ENCODE assay signal across 2 cellular contexts in the genomic region with DNA sequence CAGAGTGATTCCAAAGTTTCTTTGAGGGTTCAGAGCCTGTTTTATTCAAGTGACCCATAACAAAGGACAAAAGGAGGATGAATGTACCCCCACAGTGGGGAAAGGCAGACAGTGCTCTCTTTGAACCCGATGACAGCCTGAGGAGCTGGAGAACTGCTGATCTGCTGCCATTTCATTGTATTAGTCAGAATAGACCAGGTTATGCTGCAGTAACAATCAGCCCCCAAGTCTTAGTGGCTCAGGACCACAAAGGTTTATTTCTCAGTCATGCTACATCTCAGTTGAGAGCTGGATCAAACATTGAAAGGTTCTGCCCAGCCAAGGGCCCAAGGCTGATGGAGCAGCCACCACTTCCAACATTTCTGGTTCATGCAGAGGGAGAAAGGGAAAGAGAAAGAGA.
A peak's percentile ranks its signal among the peaks of the same experiment; 100 is the strongest.
TF ChIP-seq lines count a peak whose summit lies in the region.

No MANE protein-coding gene starts in this region.

TF ChIP-seq in HepG2, 621 proteins besides CTCF, POLR2A, EP300 and RAD21:
- TF ChIP-seq ESRRA (CRISPR knock-in tag; IDR thresholded peaks at IDR 0.05; ENCODE audit: low read depth) (no peak), ZNF12 (CRISPR knock-in tag; IDR thresholded peaks at IDR 0.05) (peak; percentile 97)

TF ChIP-seq in K562, 482 proteins besides CTCF, POLR2A, EP300 and RAD21:
- no peak for TF ChIP-seq CBX5 (IDR thresholded peaks at IDR 0.05; ENCODE audit: borderline replicate concordance, low read depth)
- TF ChIP-seq TAF7 (tag; IDR thresholded peaks at IDR 0.05): no peak
- TF ChIP-seq RCOR1 (IDR thresholded peaks at IDR 0.05; ENCODE audit: borderline replicate concordance in 1 of 2, low read depth in 2 of 2, low read length in 2 of 2): no peak
- TF ChIP-seq ZNF12 (CRISPR knock-in tag; IDR thresholded peaks at IDR 0.05): peak; percentile 93
- TF ChIP-seq, protein P1, sequence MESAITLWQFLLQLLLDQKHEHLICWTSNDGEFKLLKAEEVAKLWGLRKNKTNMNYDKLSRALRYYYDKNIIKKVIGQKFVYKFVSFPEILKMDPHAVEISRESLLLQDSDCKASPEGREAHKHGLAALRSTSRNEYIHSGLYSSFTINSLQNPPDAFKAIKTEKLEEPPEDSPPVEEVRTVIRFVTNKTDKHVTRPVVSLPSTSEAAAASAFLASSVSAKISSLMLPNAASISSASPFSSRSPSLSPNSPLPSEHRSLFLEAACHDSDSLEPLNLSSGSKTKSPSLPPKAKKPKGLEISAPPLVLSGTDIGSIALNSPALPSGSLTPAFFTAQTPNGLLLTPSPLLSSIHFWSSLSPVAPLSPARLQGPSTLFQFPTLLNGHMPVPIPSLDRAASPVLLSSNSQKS (CRISPR knock-in tag; IDR thresholded peaks at IDR 0.05): no peak
